ENCODE assay signal across 12 cellular contexts in the genomic region with DNA sequence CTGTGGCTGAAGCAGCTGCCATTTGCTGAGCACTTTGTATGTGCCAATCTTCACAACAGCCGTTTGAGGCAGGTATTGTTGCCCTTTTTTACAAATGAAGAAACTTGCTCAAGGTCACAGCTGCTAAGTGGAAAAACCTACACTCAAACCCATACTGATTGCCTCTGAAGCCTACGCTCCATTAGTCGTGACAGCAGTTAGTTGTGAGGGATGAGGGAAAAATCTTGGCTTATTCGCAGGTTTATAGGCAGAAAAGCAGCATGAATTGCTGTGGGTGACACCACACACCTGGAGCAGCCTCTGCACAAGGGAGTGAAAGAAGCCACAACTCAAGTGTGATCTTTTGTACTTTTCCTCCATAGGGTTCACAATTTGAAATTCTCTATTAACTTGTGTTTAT.
"Had no signal": no experiment of that assay in that cellular context is flagged by ENCODE, and none has a peak within 500 bp of the region (broad histone marks: within the 10 kb centered on the region; RNA-seq: fewer than 3 reads in every experiment).

No MANE protein-coding gene starts in this region.

- DNase-seq: activated B cell treated with CpG ODN at 0.5 μM for 24 hours; activated CD4-positive, alpha-beta T cell treated with anti-CD3 and anti-CD28 coated beads, Interleukin-2, amount 10 ng/mL, durations not matched to agents 7 days and 5 days; activated naive CD4-positive, alpha-beta T cell treated with anti-CD3 and anti-CD28 coated beads for 36 hours; activated T-cell treated with anti-CD3 and anti-CD28 coated beads for 4 hours; colonic mucosa; effector CD4-positive, alpha-beta T cell; kidney; left ventricle myocardium superior; ovary had no signal

- H3K4me1 ChIP-seq: colonic mucosa, tibial nerve had no signal

- H3K27ac ChIP-seq: colonic mucosa, ovary, tibial nerve had no signal

- H3K27me3 ChIP-seq: colonic mucosa, ovary, tibial nerve had no signal

- H3K36me3 ChIP-seq: colonic mucosa, ovary, tibial nerve had no signal

- FAIRE-seq: kidney, TTC549 had no signal

- H3K4me3 ChIP-seq: colonic mucosa, ovary, tibial nerve had no signal

- H3K9me3 ChIP-seq: colonic mucosa, ovary, tibial nerve had no signal

- ATAC-seq: activated T-helper 17 cell treated with anti-CD3 and anti-CD28 coated beads, Interleukin-2, amount 50 U/mL, for 72 hours; left ventricle myocardium superior had no signal
